11 cellular contexts compared by ENCODE assay signal in genomic region chr20:35604444-35604750, GRCh38. TPM values are rescaled to one million over a fixed set of nuclear protein-coding genes. Genes with fewer than 3 reads are reported as not detected.
DNase-seq lines count a peak whose midpoint lies in the region; ATAC-seq, FAIRE-seq and TF ChIP-seq lines count a peak whose summit lies in the region.
"Had no signal": no experiment of that assay in that cellular context is flagged by ENCODE, and none has a peak within 500 bp of the region (broad histone marks: within the 10 kb centered on the region; RNA-seq: fewer than 3 reads in every experiment).

No MANE protein-coding gene starts in this region.

- ATAC-seq in HG02798 (IDR thresholded peaks at IDR 0.05; ENCODE audit: poor library complexity, unreplicated experiment) (no peak), HG03378 (IDR thresholded peaks at IDR 0.05; ENCODE audit: unreplicated experiment) (no peak)
- ATAC-seq: activated CD8-positive, alpha-beta memory T cell treated with anti-CD3 and anti-CD28 coated beads, Interleukin-2, amount 10 ng/mL, durations not matched to agents 7 days and 5 days had no signal

- H3K4me3 ChIP-seq in right atrium auricular region: no peak overlapping the region
- H3K4me3 ChIP-seq in OCI-LY1 (ENCODE audit: low read depth, low read length, poor library complexity, severe bottlenecking): no peak overlapping the region
- no peak overlapping the region for H3K4me3 ChIP-seq in epithelial cell of proximal tubule (ENCODE audit: low read depth, low read length)

- intact Hi-C loops in cardiac septum (cut with DNase I): no loop called here

- TF ChIP-seq CTCF in right atrium auricular region (IDR thresholded peaks at IDR 0.05) (no peak), OCI-LY1 (IDR thresholded peaks at IDR 0.05; ENCODE audit: low read length) (peak; percentile 79), epithelial cell of proximal tubule (conservative IDR thresholded peaks at IDR 0.05; ENCODE audit: low read depth, low read length) (peak; percentile 66)

- H2AFZ ChIP-seq in OCI-LY1 (ENCODE audit: low read length): no peak overlapping the region

- no peaks in the 10 kb centered on the region for H3F3A ChIP-seq in OCI-LY1 (ENCODE audit: insufficient read depth, low read length)

- H3K27me3 ChIP-seq in right atrium auricular region (no peaks in the 10 kb centered on the region), OCI-LY1 (ENCODE audit: insufficient read depth, low read length) (no peaks in the 10 kb centered on the region)

- H3K4me1 ChIP-seq in right atrium auricular region: peaks cover 0 to 20% of the 10 kb centered on the region in 2 donors
- H3K4me1 ChIP-seq in OCI-LY1 (ENCODE audit: insufficient read depth, low read length, severe bottlenecking): peaks cover 49% of the 10 kb centered on the region

- no peaks in the 10 kb centered on the region for H4K20me1 ChIP-seq in OCI-LY1 (ENCODE audit: insufficient read depth, low read length)

- DNase-seq in cardiac septum (ENCODE audit: low spot score): peak; percentile 67
- DNase-seq in right atrium auricular region (ENCODE audit: low spot score): no peak
- no peak for DNase-seq in epithelial cell of proximal tubule (ENCODE audit: low read depth)
- peak; percentile 4 for DNase-seq in urothelium cell line (ENCODE audit: low spot score)
- DNase-seq in Kasumi-1 (lab: John Stamatoyannopoulos, UW): no peak
- DNase-seq: activated CD8-positive, alpha-beta memory T cell treated with anti-CD3 and anti-CD28 coated beads, Interleukin-2, amount 10 ng/mL, durations not matched to agents 7 days and 5 days; DMS79 had no signal

- no peak overlapping the region for H3K9ac ChIP-seq in OCI-LY1 (ENCODE audit: low read length)

- no peak overlapping the region for H3K4me2 ChIP-seq in OCI-LY1 (ENCODE audit: low read length)

- H3K79me2 ChIP-seq in OCI-LY1 (ENCODE audit: insufficient read depth, low read length): no peaks in the 10 kb centered on the region

- H3K27ac ChIP-seq in right atrium auricular region: no peak overlapping the region
- H3K27ac ChIP-seq in OCI-LY1 (ENCODE audit: low read depth, low read length, poor library complexity, severe bottlenecking): no peak overlapping the region

- H3K36me3 ChIP-seq in right atrium auricular region: no peaks in the 10 kb centered on the region
- H3K36me3 ChIP-seq in OCI-LY1 (ENCODE audit: insufficient read depth, low read length): no peaks in the 10 kb centered on the region

- no peak for FAIRE-seq in urothelium cell line (lab: Jason Lieb, UNC)
- FAIRE-seq: colon had no signal

- H3K9me3 ChIP-seq in right atrium auricular region: no peaks in the 10 kb centered on the region
- H3K9me3 ChIP-seq in OCI-LY1 (ENCODE audit: low read length): no peaks in the 10 kb centered on the region

- no peaks in the 10 kb centered on the region for H3K9me2 ChIP-seq in OCI-LY1 (ENCODE audit: low read depth, low read length)

RNA-seq across cellular contexts. Expression of gene SPAG4, which starts 11.2 kb away (rescaled TPM):
- total RNA-seq in cardiac septum (3.5 TPM), right atrium auricular region (1 to 10 TPM; 4.6 to 5.5 TPM), epithelial cell of proximal tubule (3.5 and 15.9 TPM in 2 replicates)

Comparison
In these comparisons a context has a peak if more than half of its experiments do, and no peak if none do; other contexts are left out.
1. DNase-seq: peak in cardiac septum (single experiment) and urothelium cell line (single experiment); none in right atrium auricular region (single experiment), epithelial cell of proximal tubule (single experiment) and Kasumi-1 (0 of 2).
2. CTCF ChIP-seq: peak in OCI-LY1 (single experiment) and epithelial cell of proximal tubule (single experiment); none in right atrium auricular region (0 of 2).